In genomic region chr7:15685358-15686181, GRCh38 we compare ENCODE assay signal across 1 cellular context.
TF ChIP-seq lines count a peak whose summit lies in the region.

No MANE protein-coding gene starts in this region.

TF ChIP-seq in WTC11, 78 proteins besides CTCF, POLR2A, EP300 and RAD21 (continued from another document):
- TF ChIP-seq HMGXB4 (CRISPR knock-in tag; IDR thresholded peaks at IDR 0.05) (no peak), NR2C2 (CRISPR knock-in tag; IDR thresholded peaks at IDR 0.05) (no peak), ETV6 (CRISPR knock-in tag; IDR thresholded peaks at IDR 0.05) (no peak), GABPB1 (CRISPR knock-in tag; IDR thresholded peaks at IDR 0.05) (no peak), RORB (CRISPR knock-in tag; IDR thresholded peaks at IDR 0.05) (no peak), ESRRA (CRISPR knock-in tag; IDR thresholded peaks at IDR 0.05; ENCODE audit: borderline replicate concordance) (no peak), E2F5 (CRISPR knock-in tag; IDR thresholded peaks at IDR 0.05) (0 out of 2 replicates have a peak, but pooled peaks have one; percentile 38), ZNF138 (CRISPR knock-in tag; conservative IDR thresholded peaks at IDR 0.05) (no peak), SMAD3 (CRISPR knock-in tag; IDR thresholded peaks at IDR 0.05; ENCODE audit: borderline replicate concordance) (no peak), ZNF232 (CRISPR knock-in tag; IDR thresholded peaks at IDR 0.05) (0 out of 2 replicates have a peak, but pooled peaks have one; percentile 20), ZBTB43 (CRISPR knock-in tag; IDR thresholded peaks at IDR 0.05) (no peak), ATF1 (CRISPR knock-in tag; IDR thresholded peaks at IDR 0.05) (no peak), ZNF423 (CRISPR knock-in tag; IDR thresholded peaks at IDR 0.05) (peak; percentile 64), TEAD1 (CRISPR knock-in tag; IDR thresholded peaks at IDR 0.05) (peak; percentile 66), ZNF671 (CRISPR knock-in tag; IDR thresholded peaks at IDR 0.05) (no peak), ZNF425 (CRISPR knock-in tag; conservative IDR thresholded peaks at IDR 0.05) (no peak), IRF1 (CRISPR knock-in tag; IDR thresholded peaks at IDR 0.05) (no peak), MAX (CRISPR knock-in tag; IDR thresholded peaks at IDR 0.05) (peak; percentile 57; the same call in 1 of the 2 replicates), ZNF416 (CRISPR knock-in tag; IDR thresholded peaks at IDR 0.05) (no peak), ZNF396 (CRISPR knock-in tag; IDR thresholded peaks at IDR 0.05; ENCODE audit: borderline replicate concordance) (no peak)
